ENCODE assay signal across 10 cellular contexts in genomic region chr10:29050081-29050480, GRCh38.
"Had no signal": no experiment of that assay in that cellular context is flagged by ENCODE, and none has a peak within 500 bp of the region (broad histone marks: within the 10 kb centered on the region; RNA-seq: fewer than 3 reads in every experiment).

No MANE protein-coding gene starts in this region.

- H3K4me3 ChIP-seq: colonic mucosa, esophagus squamous epithelium, lower lobe of right lung, vagina had no signal

- ATAC-seq: activated T-helper 17 cell treated with anti-CD3 and anti-CD28 coated beads, Interleukin-2, amount 50 U/mL, for 72 hours; foreskin keratinocyte; lower lobe of right lung; naive thymus-derived CD4-positive, alpha-beta T cell had no signal

- H3K27ac Mint-ChIP-seq: activated CD4-positive, alpha-beta T cell treated with anti-CD3 and anti-CD28 coated beads, Interleukin-2, amount 10 ng/mL, durations not matched to agents 24 days and 14 days; activated naive CD4-positive, alpha-beta T cell treated with anti-CD3 and anti-CD28 coated beads, Interleukin-2, amount 10 ng/mL, durations not matched to agents 7 days and 5 days; activated T-helper 17 cell treated with anti-CD3 and anti-CD28 coated beads, Interleukin-2, amount 50 U/mL, for 72 hours; immature natural killer cell; naive thymus-derived CD4-positive, alpha-beta T cell had no signal

- H3K9me3 Mint-ChIP-seq: activated CD4-positive, alpha-beta T cell treated with anti-CD3 and anti-CD28 coated beads, Interleukin-2, amount 10 ng/mL, durations not matched to agents 24 days and 14 days; activated naive CD4-positive, alpha-beta T cell treated with anti-CD3 and anti-CD28 coated beads, Interleukin-2, amount 10 ng/mL, durations not matched to agents 7 days and 5 days; immature natural killer cell had no signal

- H3K4me3 Mint-ChIP-seq: activated CD4-positive, alpha-beta T cell treated with anti-CD3 and anti-CD28 coated beads, Interleukin-2, amount 10 ng/mL, durations not matched to agents 24 days and 14 days; activated naive CD4-positive, alpha-beta T cell treated with anti-CD3 and anti-CD28 coated beads, Interleukin-2, amount 10 ng/mL, durations not matched to agents 7 days and 5 days; activated T-helper 17 cell treated with anti-CD3 and anti-CD28 coated beads, Interleukin-2, amount 50 U/mL, for 72 hours; immature natural killer cell; naive thymus-derived CD4-positive, alpha-beta T cell had no signal

- H3K4me1 Mint-ChIP-seq: activated CD4-positive, alpha-beta T cell treated with anti-CD3 and anti-CD28 coated beads, Interleukin-2, amount 10 ng/mL, durations not matched to agents 24 days and 14 days; activated naive CD4-positive, alpha-beta T cell treated with anti-CD3 and anti-CD28 coated beads, Interleukin-2, amount 10 ng/mL, durations not matched to agents 7 days and 5 days; activated T-helper 17 cell treated with anti-CD3 and anti-CD28 coated beads, Interleukin-2, amount 50 U/mL, for 72 hours; immature natural killer cell; naive thymus-derived CD4-positive, alpha-beta T cell had no signal

- H3K36me3 Mint-ChIP-seq: activated naive CD4-positive, alpha-beta T cell treated with anti-CD3 and anti-CD28 coated beads, Interleukin-2, amount 10 ng/mL, durations not matched to agents 7 days and 5 days; immature natural killer cell; naive thymus-derived CD4-positive, alpha-beta T cell had no signal

- DNase-seq: activated CD4-positive, alpha-beta T cell treated with anti-CD3 and anti-CD28 coated beads, Interleukin-2, amount 10 ng/mL, durations not matched to agents 24 days and 14 days; activated naive CD4-positive, alpha-beta T cell treated with anti-CD3 and anti-CD28 coated beads, Interleukin-2, amount 10 ng/mL, durations not matched to agents 7 days and 5 days; colonic mucosa; esophagus squamous epithelium; foreskin keratinocyte; immature natural killer cell; lower lobe of right lung; naive thymus-derived CD4-positive, alpha-beta T cell had no signal

- H3K27me3 Mint-ChIP-seq: activated CD4-positive, alpha-beta T cell treated with anti-CD3 and anti-CD28 coated beads, Interleukin-2, amount 10 ng/mL, durations not matched to agents 24 days and 14 days; activated naive CD4-positive, alpha-beta T cell treated with anti-CD3 and anti-CD28 coated beads, Interleukin-2, amount 10 ng/mL, durations not matched to agents 7 days and 5 days had no signal
